ENCODE assay signal across 24 cellular contexts in the genomic region with DNA sequence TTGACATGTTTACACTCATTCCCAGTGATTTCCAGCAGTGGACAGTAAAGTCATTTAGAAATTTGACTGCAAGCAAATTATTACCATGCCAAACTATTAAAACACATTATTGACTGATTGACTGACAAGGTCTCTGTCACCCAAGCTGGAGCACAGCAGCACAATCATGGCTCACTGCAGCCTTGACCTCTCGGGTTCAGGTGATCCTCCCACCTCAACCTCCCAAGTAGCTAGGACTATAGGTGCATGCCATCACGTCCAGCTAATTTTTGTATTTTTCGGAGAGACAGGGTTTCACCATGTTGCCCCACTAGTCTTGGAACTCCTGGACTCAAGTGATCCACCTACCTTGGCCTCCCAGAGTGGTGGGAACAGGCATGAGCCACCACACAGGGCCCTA. TPM values are rescaled to one million over a fixed set of nuclear protein-coding genes. Genes with fewer than 3 reads are reported as not detected.
DNase-seq lines count a peak whose midpoint lies in the region; ATAC-seq, FAIRE-seq and TF ChIP-seq lines count a peak whose summit lies in the region.
"Had no signal": no experiment of that assay in that cellular context is flagged by ENCODE, and none has a peak within 500 bp of the region (broad histone marks: within the 10 kb centered on the region; RNA-seq: fewer than 3 reads in every experiment).

No MANE protein-coding gene starts in this region.

- 24% methylated on average over 3 of the region's 3 CpGs for WGBS in GM12878 (ENCODE audit: insufficient coverage, insufficient replicate concordance, low lambda C conversion rate, missing lambda C conversion rate)

- H3K4me2 ChIP-seq in Karpas-422 (ENCODE audit: low read depth, low read length, poor library complexity, severe bottlenecking) (peak overlapping the region; percentile 50), GM12878 (ENCODE audit: control insufficient read depth, insufficient read depth) (peak overlapping the region; percentile 23; the same call in 1 of the 2 replicates)

- no peak for TF ChIP-seq EP300 in GM12878 (IDR thresholded peaks at IDR 0.05; ENCODE audit: borderline replicate concordance in 1 of 2, control insufficient read depth in 1 of 2, low read depth in 2 of 2, low read length in 2 of 2)

- SMC1A ChIA-PET in GM12878 (lab: Charles Lee; ENCODE audit: uncharacterized antibody, unreplicated experiment), result interaction anchor here (1.0 to 7.5 kb wide), 22 partner anchors 9 to 141 kb away, joined by 3 to 67 read pairs (median 8); partner anchors contain the start of gene PTP4A2

- H3K9ac ChIP-seq in Karpas-422 (ENCODE audit: low read length) (no peak overlapping the region), GM12878 (ENCODE audit: control insufficient read depth, insufficient read depth, low read length) (no peak overlapping the region)

- peaks cover 92% of the 10 kb centered on the region for H3K79me2 ChIP-seq in Karpas-422 (ENCODE audit: low read length)
- peaks cover 82% of the 10 kb centered on the region for H3K79me2 ChIP-seq in GM12878 (ENCODE audit: control insufficient read depth, insufficient read depth, low read length)

- TF ChIP-seq CTCF in GM12878 (IDR thresholded peaks at IDR 0.05 in 2 of 3, conservative IDR thresholded peaks at IDR 0.05 in 1 of 3; ENCODE audit: control insufficient read depth in 2 of 3, extremely low read depth in 1 of 3, insufficient read depth in 1 of 3, low read depth in 3 of 3, low read length in 3 of 3), result no peak

- no peaks in the 10 kb centered on the region for H3K27me3 Mint-ChIP-seq in activated naive CD4-positive, alpha-beta T cell treated with anti-CD3 and anti-CD28 coated beads for 36 hours (ENCODE audit: low read depth)
- no peaks in the 10 kb centered on the region for H3K27me3 Mint-ChIP-seq in activated naive CD4-positive, alpha-beta T cell treated with anti-CD3 and anti-CD28 coated beads, Interleukin-2, amount 10 ng/mL, durations not matched to agents 7 days and 5 days
- H3K27me3 Mint-ChIP-seq in stimulated activated memory B cell treated with anti-CD40 and anti-IgM and Interleukin-4, amounts not matched to agents 10 μg/mL and 1 μg/mL and 100 μg/mL, for 72 hours, result no peaks in the 10 kb centered on the region

- RAD21 ChIA-PET in GM12878 (lab: Charles Lee; ENCODE audit: unreplicated experiment), result interaction anchor here (1.1 to 4.0 kb wide), 14 partner anchors 11 to 122 kb away, joined by 3 to 25 read pairs (median 6); partner anchors contain the start of gene PTP4A2

- no peak overlapping the region for H3K4me3 Mint-ChIP-seq in activated naive CD4-positive, alpha-beta T cell treated with anti-CD3 and anti-CD28 coated beads for 36 hours
- no peak overlapping the region for H3K4me3 Mint-ChIP-seq in activated naive CD4-positive, alpha-beta T cell treated with anti-CD3 and anti-CD28 coated beads, Interleukin-2, amount 10 ng/mL, durations not matched to agents 7 days and 5 days
- H3K4me3 Mint-ChIP-seq in stimulated activated memory B cell treated with anti-CD40 and anti-IgM and Interleukin-4, amounts not matched to agents 10 μg/mL and 1 μg/mL and 100 μg/mL, for 72 hours, result no peak overlapping the region
- H3K4me3 Mint-ChIP-seq: activated T-cell treated with anti-CD3 and anti-CD28 coated beads, Interleukin-2, amount 50 U/mL, for 4 hours; CD14-positive monocyte; nephron had no signal

- H3K9me3 ChIP-seq in Karpas-422 (ENCODE audit: low read length) (no peaks in the 10 kb centered on the region), GM12878 (replicated peaks; ENCODE audit: control insufficient read depth, insufficient read depth, low read length) (no peaks in the 10 kb centered on the region)
- H3K9me3 ChIP-seq: gastrocnemius medialis had no signal

- no TSS peak for BruUV-seq in GM12878 (replicated peaks; lab: Mats Ljungman, UMichigan)

- no peak overlapping the region for H3K4me3 ChIP-seq in Karpas-422 (ENCODE audit: low read length)
- H3K4me3 ChIP-seq in GM12878, result 0 out of 2 replicates have a peak overlapping the region, but pooled peaks have one; percentile 18
- H3K4me3 ChIP-seq: gastrocnemius medialis had no signal

- FAIRE-seq in GM12878 (lab: Jason Lieb, UNC), result no peak
- FAIRE-seq: TTC549, urothelium cell line had no signal

- H3K36me3 Mint-ChIP-seq in activated naive CD4-positive, alpha-beta T cell treated with anti-CD3 and anti-CD28 coated beads for 36 hours (ENCODE audit: low read depth), result peaks cover 52% of the 10 kb centered on the region
- H3K36me3 Mint-ChIP-seq in activated naive CD4-positive, alpha-beta T cell treated with anti-CD3 and anti-CD28 coated beads, Interleukin-2, amount 10 ng/mL, durations not matched to agents 7 days and 5 days, result peaks cover 73% of the 10 kb centered on the region
- H3K36me3 Mint-ChIP-seq in stimulated activated memory B cell treated with anti-CD40 and anti-IgM and Interleukin-4, amounts not matched to agents 10 μg/mL and 1 μg/mL and 100 μg/mL, for 72 hours, result peaks cover 42% of the 10 kb centered on the region

- peaks cover 62% of the 10 kb centered on the region for H3K4me1 ChIP-seq in Karpas-422 (ENCODE audit: low read length)
- H3K4me1 ChIP-seq in GM12878 (ENCODE audit: control insufficient read depth, insufficient read depth, low read length), result peaks cover 29% of the 10 kb centered on the region

- H3K4me1 Mint-ChIP-seq in activated naive CD4-positive, alpha-beta T cell treated with anti-CD3 and anti-CD28 coated beads for 36 hours (ENCODE audit: low read depth), result peaks cover 68% of the 10 kb centered on the region
- H3K4me1 Mint-ChIP-seq in activated naive CD4-positive, alpha-beta T cell treated with anti-CD3 and anti-CD28 coated beads, Interleukin-2, amount 10 ng/mL, durations not matched to agents 7 days and 5 days, result peaks cover 58% of the 10 kb centered on the region
- H3K4me1 Mint-ChIP-seq in stimulated activated memory B cell treated with anti-CD40 and anti-IgM and Interleukin-4, amounts not matched to agents 10 μg/mL and 1 μg/mL and 100 μg/mL, for 72 hours, result peaks cover 53% of the 10 kb centered on the region
- H3K4me1 Mint-ChIP-seq: nephron had no signal

- H3K27ac ChIP-seq in Karpas-422 (ENCODE audit: low read length), result peak overlapping the region; percentile 64
- no peak overlapping the region; the same call in 1 of the 2 replicates for H3K27ac ChIP-seq in GM12878 (ENCODE audit: control insufficient read depth, insufficient read depth)

- no peak overlapping the region for H2AFZ ChIP-seq in Karpas-422 (ENCODE audit: low read length)
- no peak overlapping the region for H2AFZ ChIP-seq in GM12878 (ENCODE audit: control insufficient read depth, low read depth, low read length)

- peaks cover 11% of the 10 kb centered on the region for H4K20me1 ChIP-seq in Karpas-422 (ENCODE audit: insufficient read depth, low read depth, low read length)
- H4K20me1 ChIP-seq in GM12878 (ENCODE audit: control insufficient read depth, insufficient read depth), result no peaks in the 10 kb centered on the region

- no peaks in the 10 kb centered on the region for H3K9me2 ChIP-seq in Karpas-422 (replicated peaks; ENCODE audit: insufficient read depth, low read length)

- in situ Hi-C loops in GM12878 (cut with MboI), result no loop called here

- CTCF ChIA-PET in activated naive CD4-positive, alpha-beta T cell treated with anti-CD3 and anti-CD28 coated beads for 36 hours (lab: Charles Lee), result interaction anchor here (0.6 to 2.3 kb wide), 10 partner anchors 10 to 125 kb away, joined by 3 to 8 read pairs (median 5); partner anchors contain the start of gene PTP4A2
- CTCF ChIA-PET in activated naive CD4-positive, alpha-beta T cell treated with anti-CD3 and anti-CD28 coated beads, Interleukin-2, amount 10 ng/mL, durations not matched to agents 7 days and 5 days (lab: Charles Lee), result interaction anchor here (0.7 to 3.2 kb wide), 4 partner anchors 9 to 98 kb away, joined by 3 to 22 read pairs (median 7); partner anchors contain the start of gene SPOCD1
- CTCF ChIA-PET in GM12878 (lab: Yijun Ruan, JAX), result interaction anchor here (1.0 to 6.3 kb wide), 11 partner anchors 10 to 63 kb away, joined by 3 to 38 read pairs (median 7); partner anchors contain the start of gene PTP4A2

- no peak for TF ChIP-seq RAD21 in GM12878 (IDR thresholded peaks at IDR 0.05; ENCODE audit: insufficient read depth, low read depth, low read length)

- DNase-seq in activated naive CD4-positive, alpha-beta T cell treated with anti-CD3 and anti-CD28 coated beads for 36 hours, result no peak
- DNase-seq in activated naive CD4-positive, alpha-beta T cell treated with anti-CD3 and anti-CD28 coated beads, Interleukin-2, amount 10 ng/mL, durations not matched to agents 7 days and 5 days, result no peak
- DNase-seq in Karpas-422, result no peak
- no peak for DNase-seq in GM12878 (ENCODE audit: low read depth, low spot score)
- no peak for DNase-seq in iPS-NIHi11 (ENCODE audit: low spot score)
- no peak for DNase-seq in NCI-H187 (lab: John Stamatoyannopoulos, UW)
- DNase-seq: ACHN; activated CD4-positive, alpha-beta T cell treated with anti-CD3 and anti-CD28 coated beads, Interleukin-2, amount 50 U/mL, for 1 hour; activated T-cell treated with anti-CD3 and anti-CD28 coated beads, Interleukin-2, amount 50 U/mL, for 4 hours; anterior cingulate cortex; central memory CD4-positive, alpha-beta T cell; gastrocnemius medialis; KBM-7; kidney glomerular epithelial cell; NCI-H2029; NCI-H446 treated with DMSO at 0.1 percent for 48 hours; posterior cingulate gyrus had no signal

- H3K27me3 ChIP-seq in Karpas-422 (ENCODE audit: low read length) (no peaks in the 10 kb centered on the region), GM12878 (replicated peaks in 1 of 2; ENCODE audit: control insufficient read depth in 2 of 2, insufficient read depth in 2 of 2, low read length in 1 of 2) (no peaks in the 10 kb centered on the region)
- H3K27me3 ChIP-seq: gastrocnemius medialis had no signal

- POLR2A ChIA-PET in GM12878 (lab: Charles Lee), result interaction anchor here (0.6 to 2.7 kb wide), 10 partner anchors 8 to 47 kb away, joined by 3 to 25 read pairs (median 4); no protein-coding TSS in a partner anchor

- peak overlapping the region; percentile 74 for H3K27ac Mint-ChIP-seq in activated naive CD4-positive, alpha-beta T cell treated with anti-CD3 and anti-CD28 coated beads for 36 hours
- H3K27ac Mint-ChIP-seq in activated naive CD4-positive, alpha-beta T cell treated with anti-CD3 and anti-CD28 coated beads, Interleukin-2, amount 10 ng/mL, durations not matched to agents 7 days and 5 days, result no peak overlapping the region
- peak overlapping the region; percentile 71 for H3K27ac Mint-ChIP-seq in stimulated activated memory B cell treated with anti-CD40 and anti-IgM and Interleukin-4, amounts not matched to agents 10 μg/mL and 1 μg/mL and 100 μg/mL, for 72 hours
- H3K27ac Mint-ChIP-seq: nephron had no signal

- H3K36me3 ChIP-seq in Karpas-422 (ENCODE audit: insufficient read depth, low read length), result peaks cover 72% of the 10 kb centered on the region
- H3K36me3 ChIP-seq in GM12878 (ENCODE audit: control insufficient read depth in 2 of 2, insufficient read depth in 2 of 2, low read length in 1 of 2), result peaks cover 10 to 36% of the 10 kb centered on the region in 2 experiments

- ATAC-seq in GM12878, result no peak
- no peak for ATAC-seq in stimulated activated memory B cell treated with anti-CD40 and anti-IgM and Interleukin-4, amounts not matched to agents 10 μg/mL and 1 μg/mL and 100 μg/mL, for 72 hours
- ATAC-seq in HG03565 (IDR thresholded peaks at IDR 0.05; ENCODE audit: unreplicated experiment), result no peak
- ATAC-seq: activated T-cell treated with anti-CD3 and anti-CD28 coated beads, Interleukin-2, amount 50 U/mL, for 4 hours; esophagus mucosa; gastrocnemius medialis had no signal

- intact Hi-C loops in activated naive CD4-positive, alpha-beta T cell treated with anti-CD3 and anti-CD28 coated beads for 36 hours (cut with micrococcal nuclease), result loop anchor here (1.0 kb wide), 1 partner anchor 12 kb away; no protein-coding TSS in a partner anchor
- intact Hi-C loops in GM12878 (cut with micrococcal nuclease; ENCODE audit: unreplicated experiment), result loop anchor here (10.0 kb wide), 1 partner anchor 51 kb away; no protein-coding TSS in a partner anchor

- H3K9me3 Mint-ChIP-seq in activated naive CD4-positive, alpha-beta T cell treated with anti-CD3 and anti-CD28 coated beads for 36 hours, result no peaks in the 10 kb centered on the region
- no peaks in the 10 kb centered on the region for H3K9me3 Mint-ChIP-seq in activated naive CD4-positive, alpha-beta T cell treated with anti-CD3 and anti-CD28 coated beads, Interleukin-2, amount 10 ng/mL, durations not matched to agents 7 days and 5 days
- H3K9me3 Mint-ChIP-seq in stimulated activated memory B cell treated with anti-CD40 and anti-IgM and Interleukin-4, amounts not matched to agents 10 μg/mL and 1 μg/mL and 100 μg/mL, for 72 hours, result no peaks in the 10 kb centered on the region
- H3K9me3 Mint-ChIP-seq: activated T-cell treated with anti-CD3 and anti-CD28 coated beads, Interleukin-2, amount 50 U/mL, for 4 hours; nephron had no signal

- no peak for TF ChIP-seq POLR2A in GM12878 (IDR thresholded peaks at IDR 0.05; ENCODE audit: low read depth, low read length)

RNA-seq across cellular contexts. Expression of gene PTP4A2, which starts 24.2 kb away (rescaled TPM):
- 100 to 1,000 TPM; 240 to 263 TPM for total RNA-seq in activated naive CD4-positive, alpha-beta T cell treated with anti-CD3 and anti-CD28 coated beads for 36 hours
- total RNA-seq in Karpas-422 (2014; rRNA removed; shearing (Covaris generic); ENCODE audit: low replicate concordance), result 215 and 401 TPM in 2 replicates
- 309 and 320 TPM in 2 replicates for total RNA-seq in GM12878 (2013; cell fraction: nucleolus; rRNA removed)
- total RNA-seq in GM12878 (2014; rRNA removed) (334 and 416 TPM in 2 replicates), GM12878 (2014; rRNA removed; fragmentation: Illumina TruSeq; extraction: Trizol) (390 and 401 TPM in 2 replicates), GM12878 (2021) (348 and 360 TPM in 2 replicates)
- 133 TPM for polyA plus RNA-seq in GM12878 (2011; ENCODE audit: low read depth)
- polyA plus RNA-seq in GM12878 (2011; rRNA removed) (909 and 1,265 TPM in 2 replicates), GM12878 (2014; fragmentation: Illumina TruSeq; extraction: Trizol) (547 and 710 TPM in 2 replicates), GM12878 (2014; fragmentation: Nextera tagmentation; extraction: Ambion mirVana) (100 to 1,000 TPM; 268 to 424 TPM), GM12878 (2014; rRNA removed) (180 and 224 TPM in 2 replicates), GM12878 (2016; fragmentation: Nextera tagmentation; extraction: Ambion mirVana) (100 to 1,000 TPM; 232 to 423 TPM)
- 152 and 181 TPM in 2 replicates for polyA plus RNA-seq in GM12878 (2011; cell fraction: cytosol; rRNA removed)
- 120 and 153 TPM in 2 replicates for polyA plus RNA-seq in GM12878 (2011; cell fraction: nucleus; rRNA removed)
- 252 and 315 TPM in 2 replicates for polyA plus RNA-seq in GM12878 (2012)
- polyA minus RNA-seq in GM12878 (2011; rRNA and poly(A)+ RNA removed), result 326 and 414 TPM in 2 replicates
- polyA minus RNA-seq in GM12878 (2011; cell fraction: cytosol; rRNA and poly(A)+ RNA removed), result 268 and 284 TPM in 2 replicates
- polyA minus RNA-seq in GM12878 (2011; cell fraction: nucleus; rRNA and poly(A)+ RNA removed), result 63.8 and 72.4 TPM in 2 replicates
